Comparison of ENCODE assay signal across 18 cellular contexts in genomic region chr10:78343266-78343665, GRCh38.
A peak's percentile ranks its signal among the peaks of the same experiment; 100 is the strongest.
DNase-seq lines count a peak whose midpoint lies in the region; ATAC-seq and TF ChIP-seq lines count a peak whose summit lies in the region.
"Had no signal": no experiment of that assay in that cellular context is flagged by ENCODE, and none has a peak within 500 bp of the region (broad histone marks: within the 10 kb centered on the region; RNA-seq: fewer than 3 reads in every experiment).

No MANE protein-coding gene starts in this region.

- H3K27me3 Mint-ChIP-seq in natural killer cell (ENCODE audit: low read depth in 2 of 2) (peaks cover 17 to 23% of the 10 kb centered on the region in 2 donors), brain (peaks cover 1% of the 10 kb centered on the region), neural progenitor cell (ENCODE audit: insufficient read depth, low read depth) (peaks cover 3% of the 10 kb centered on the region)
- peaks cover 13 to 44% of the 10 kb centered on the region in 2 donors for H3K27me3 Mint-ChIP-seq in natural killer cell treated with Interleukin-12 subunit alpha and Interleukin-12 subunit beta and Interleukin-15 and Interleukin-18, amount 100 ng/mL, for 72 hours

- no peak for ATAC-seq in natural killer cell
- ATAC-seq in natural killer cell treated with Interleukin-12 subunit alpha and Interleukin-12 subunit beta and Interleukin-15 and Interleukin-18, amount 100 ng/mL, for 72 hours, result no peak

- H3K9me2 ChIP-seq in hepatocyte (replicated peaks; ENCODE audit: insufficient read depth), result no peaks in the 10 kb centered on the region

- H3K9ac ChIP-seq in neural progenitor cell, result no peak overlapping the region

- WGBS in hepatocyte (ENCODE audit: low lambda C conversion rate, missing lambda C conversion rate), result 62% methylated on average over 4 of the region's 4 CpGs
- 72 to 81% (median 77%) methylated on average over 4 of the region's 4 CpGs for WGBS in spleen, 5 donors

- H3K9me3 Mint-ChIP-seq in natural killer cell (no peaks in the 10 kb centered on the region), brain (peaks cover 6 to 14% (median 9%) of the 10 kb centered on the region in 5 experiments), neural progenitor cell (peaks cover 7% of the 10 kb centered on the region)
- H3K9me3 Mint-ChIP-seq in natural killer cell treated with Interleukin-12 subunit alpha and Interleukin-12 subunit beta and Interleukin-15 and Interleukin-18, amount 100 ng/mL, for 72 hours, result no peaks in the 10 kb centered on the region

- H4K20me1 ChIP-seq in neural progenitor cell (ENCODE audit: low read depth) (no peaks in the 10 kb centered on the region), hepatocyte (ENCODE audit: insufficient read depth, poor library complexity, severe bottlenecking) (no peaks in the 10 kb centered on the region)

- DNase-seq in natural killer cell, result peak; percentile 2
- no peak for DNase-seq in natural killer cell treated with Interleukin-12 subunit alpha and Interleukin-12 subunit beta and Interleukin-15 and Interleukin-18, amount 100 ng/mL, for 72 hours (ENCODE audit: low spot score)
- no peak for DNase-seq in neural progenitor cell (ENCODE audit: low spot score)
- no peak for DNase-seq in HK-2 (ENCODE audit: unreplicated experiment)
- no peak for DNase-seq in hepatocyte (ENCODE audit: low spot score)
- no peak for DNase-seq in spleen
- DNase-seq: ACHN; BE2C; CD4-positive, alpha-beta memory T cell; GF-D8; KG1; NCI-H1092; NCI-H1694; NCI-H2107; NCI-H345; SHP77 had no signal

- H3K4me1 Mint-ChIP-seq in natural killer cell (no peaks in the 10 kb centered on the region), brain (peaks cover 19% of the 10 kb centered on the region), neural progenitor cell (peaks cover 12% of the 10 kb centered on the region)
- no peaks in the 10 kb centered on the region for H3K4me1 Mint-ChIP-seq in natural killer cell treated with Interleukin-12 subunit alpha and Interleukin-12 subunit beta and Interleukin-15 and Interleukin-18, amount 100 ng/mL, for 72 hours (ENCODE audit: low read depth in 2 of 2)
- H3K4me1 Mint-ChIP-seq: CD4-positive, alpha-beta memory T cell had no signal

- no peak for TF ChIP-seq POLR2A in spleen (IDR thresholded peaks at IDR 0.05)

- H3K9me3 ChIP-seq in neural progenitor cell (ENCODE audit: low read depth) (no peaks in the 10 kb centered on the region), hepatocyte (ENCODE audit: low read depth) (no peaks in the 10 kb centered on the region), spleen (no peaks in the 10 kb centered on the region)
- H3K9me3 ChIP-seq: BE2C had no signal

- TF ChIP-seq CTCF in natural killer cell (IDR thresholded peaks at IDR 0.05) (no peak), brain (conservative IDR thresholded peaks at IDR 0.05) (no peak), neural progenitor cell (IDR thresholded peaks at IDR 0.05) (no peak), hepatocyte (IDR thresholded peaks at IDR 0.05; ENCODE audit: poor library complexity) (no peak), spleen (IDR thresholded peaks at IDR 0.05 in 8 of 11, conservative IDR thresholded peaks at IDR 0.05 in 3 of 11) (no peak)

- intact Hi-C loops in natural killer cell (cut with micrococcal nuclease), result no loop called here
- intact Hi-C loops in spleen (cut with DNase I; ENCODE audit: low total_unique reads), result no loop called here

- H3K4me1 ChIP-seq in neural progenitor cell (peaks cover 14% of the 10 kb centered on the region), hepatocyte (ENCODE audit: insufficient read depth) (no peaks in the 10 kb centered on the region), spleen (no peaks in the 10 kb centered on the region)
- H3K4me1 ChIP-seq: BE2C had no signal

- H3K27ac ChIP-seq in neural progenitor cell (no peak overlapping the region), hepatocyte (no peak overlapping the region), spleen (no peak overlapping the region)
- H3K27ac ChIP-seq: HL-60 had no signal

- H3K4me2 ChIP-seq in neural progenitor cell (no peak overlapping the region), hepatocyte (no peak overlapping the region)

- H3K36me3 Mint-ChIP-seq in natural killer cell (no peaks in the 10 kb centered on the region), brain (no peaks in the 10 kb centered on the region), neural progenitor cell (no peaks in the 10 kb centered on the region)
- H3K36me3 Mint-ChIP-seq in natural killer cell treated with Interleukin-12 subunit alpha and Interleukin-12 subunit beta and Interleukin-15 and Interleukin-18, amount 100 ng/mL, for 72 hours, result no peaks in the 10 kb centered on the region
- H3K36me3 Mint-ChIP-seq: CD4-positive, alpha-beta memory T cell had no signal

- H3K79me2 ChIP-seq in neural progenitor cell (ENCODE audit: low read depth) (no peaks in the 10 kb centered on the region), hepatocyte (no peaks in the 10 kb centered on the region)

- H3F3A ChIP-seq in neural progenitor cell (ENCODE audit: low read depth), result no peaks in the 10 kb centered on the region

- H3K36me3 ChIP-seq in neural progenitor cell (no peaks in the 10 kb centered on the region), hepatocyte (replicated peaks; ENCODE audit: insufficient read depth, low read depth) (no peaks in the 10 kb centered on the region), spleen (no peaks in the 10 kb centered on the region)
- H3K36me3 ChIP-seq: BE2C had no signal

- no peak overlapping the region for H3K4me3 ChIP-seq in neural progenitor cell
- H3K4me3 ChIP-seq in hepatocyte, result no peak overlapping the region
- no peak overlapping the region for H3K4me3 ChIP-seq in spleen

- no peak overlapping the region for H3K4me3 Mint-ChIP-seq in natural killer cell
- no peak overlapping the region for H3K4me3 Mint-ChIP-seq in natural killer cell treated with Interleukin-12 subunit alpha and Interleukin-12 subunit beta and Interleukin-15 and Interleukin-18, amount 100 ng/mL, for 72 hours
- H3K4me3 Mint-ChIP-seq in brain, result no peak overlapping the region
- H3K4me3 Mint-ChIP-seq in neural progenitor cell, result no peak overlapping the region
- H3K4me3 Mint-ChIP-seq: CD4-positive, alpha-beta memory T cell had no signal

- no peak overlapping the region for H3K27ac Mint-ChIP-seq in natural killer cell
- no peak overlapping the region for H3K27ac Mint-ChIP-seq in natural killer cell treated with Interleukin-12 subunit alpha and Interleukin-12 subunit beta and Interleukin-15 and Interleukin-18, amount 100 ng/mL, for 72 hours
- H3K27ac Mint-ChIP-seq in brain, result peak overlapping the region in 3 of 5 experiments; percentile 17 to 84 (median 48)
- H3K27ac Mint-ChIP-seq in neural progenitor cell, result peak overlapping the region; percentile 43
- H3K27ac Mint-ChIP-seq: CD4-positive, alpha-beta memory T cell had no signal

- H3K27me3 ChIP-seq in neural progenitor cell, result no peaks in the 10 kb centered on the region
- H3K27me3 ChIP-seq in hepatocyte, result no peaks in the 10 kb centered on the region
- H3K27me3 ChIP-seq in spleen (replicated peaks in 1 of 7), result peaks cover 0 to 5% (median 0%) of the 10 kb centered on the region in 7 donors
- H3K27me3 ChIP-seq: BE2C had no signal

- H2AFZ ChIP-seq in neural progenitor cell (replicated peaks), result no peak overlapping the region
- H2AFZ ChIP-seq in hepatocyte, result no peak overlapping the region

Comparison
In these comparisons a context has a peak if more than half of its experiments do, and no peak if none do; other contexts are left out.
1. H3K27ac Mint-ChIP-seq: peak in brain (3 of 5) and neural progenitor cell (single experiment); none in natural killer cell (0 of 2) and natural killer cell treated with Interleukin-12 subunit alpha and Interleukin-12 subunit beta and Interleukin-15 and Interleukin-18, amount 100 ng/mL, for 72 hours (0 of 2).